9 cellular contexts compared by ENCODE assay signal in the genomic region with DNA sequence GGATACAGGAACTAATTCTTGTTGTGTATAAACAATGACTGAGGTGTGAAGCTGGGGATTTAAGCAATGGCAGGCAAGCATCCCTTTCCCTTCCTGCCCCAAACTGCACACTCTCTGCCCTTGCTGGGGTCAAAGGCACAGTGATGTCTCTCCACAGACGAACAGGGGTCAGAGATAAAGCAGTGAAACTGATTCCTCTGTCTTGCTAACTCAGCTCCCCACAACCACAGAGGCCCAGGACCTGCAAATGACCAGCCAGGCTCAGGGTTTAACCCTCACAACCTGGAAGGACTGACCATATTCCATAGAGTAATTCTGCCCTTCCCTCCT.
DNase-seq lines count a peak whose midpoint lies in the region; ATAC-seq, FAIRE-seq and TF ChIP-seq lines count a peak whose summit lies in the region.
"Had no signal": no experiment of that assay in that cellular context is flagged by ENCODE, and none has a peak within 500 bp of the region (broad histone marks: within the 10 kb centered on the region; RNA-seq: fewer than 3 reads in every experiment).

No MANE protein-coding gene starts in this region.

- H3K27me3 ChIP-seq in spleen (replicated peaks in 1 of 7): no peaks in the 10 kb centered on the region

- no peaks in the 10 kb centered on the region for H3K27me3 Mint-ChIP-seq in activated CD4-positive, alpha-beta T cell treated with anti-CD3 and anti-CD28 coated beads for 36 hours
- no peaks in the 10 kb centered on the region for H3K27me3 Mint-ChIP-seq in activated T-helper 17 cell treated with anti-CD3 and anti-CD28 coated beads, Interleukin-2, amount 50 U/mL, for 72 hours

- intact Hi-C loops in activated CD4-positive, alpha-beta T cell treated with anti-CD3 and anti-CD28 coated beads for 36 hours (cut with DNase I, micrococcal nuclease): loop anchor here (2.0 to 5.0 kb wide), 2 partner anchors 38 to 47 kb away; no protein-coding TSS in a partner anchor
- intact Hi-C loops in spleen (cut with DNase I; ENCODE audit: low total_unique reads): no loop called here

- peaks cover 0 to 36% (median 0%) of the 10 kb centered on the region in 6 donors for H3K36me3 ChIP-seq in spleen

- DNase-seq in activated CD4-positive, alpha-beta T cell treated with anti-CD3 and anti-CD28 coated beads for 36 hours: no peak
- no peak for DNase-seq in activated CD4-positive, alpha-beta T cell treated with anti-CD3 and anti-CD28 coated beads for 48 hours
- DNase-seq in spleen (peak; percentile 48), GM12891 (ENCODE audit: insufficient read length, low spot score) (no peak), SW480 (ENCODE audit: low spot score) (no peak)
- DNase-seq: 8988T had no signal

- POLR2A ChIA-PET in activated CD4-positive, alpha-beta T cell treated with anti-CD3 and anti-CD28 coated beads for 36 hours (lab: Charles Lee): interaction anchor here (0.6 to 3.1 kb wide), 14 partner anchors 9 to 70 kb away, joined by 3 to 18 read pairs (median 6); no protein-coding TSS in a partner anchor

- H3K4me3 ChIP-seq in spleen: peak overlapping the region in 3 of 8 donors; percentile 6 to 51 (median 12)

- H3K36me3 Mint-ChIP-seq in activated CD4-positive, alpha-beta T cell treated with anti-CD3 and anti-CD28 coated beads for 36 hours (ENCODE audit: low read depth): peaks cover 14% of the 10 kb centered on the region
- peaks cover 65% of the 10 kb centered on the region for H3K36me3 Mint-ChIP-seq in activated T-helper 17 cell treated with anti-CD3 and anti-CD28 coated beads, Interleukin-2, amount 50 U/mL, for 72 hours (ENCODE audit: low read depth)

- H3K9me3 Mint-ChIP-seq in activated CD4-positive, alpha-beta T cell treated with anti-CD3 and anti-CD28 coated beads for 36 hours (ENCODE audit: low read depth): no peaks in the 10 kb centered on the region
- H3K9me3 Mint-ChIP-seq in activated T-helper 17 cell treated with anti-CD3 and anti-CD28 coated beads, Interleukin-2, amount 50 U/mL, for 72 hours: no peaks in the 10 kb centered on the region

- H3K4me1 Mint-ChIP-seq in activated CD4-positive, alpha-beta T cell treated with anti-CD3 and anti-CD28 coated beads for 36 hours: peaks cover 91% of the 10 kb centered on the region
- peaks cover 70% of the 10 kb centered on the region for H3K4me1 Mint-ChIP-seq in activated T-helper 17 cell treated with anti-CD3 and anti-CD28 coated beads, Interleukin-2, amount 50 U/mL, for 72 hours

- peak overlapping the region in 7 of 8 donors; percentile 36 to 85 (median 71) for H3K27ac ChIP-seq in spleen

- TF ChIP-seq POLR2A in spleen (IDR thresholded peaks at IDR 0.05) (no peak), GM12891 (IDR thresholded peaks at IDR 0.05; ENCODE audit: low read depth, low read length) (no peak)

- no peak for TF ChIP-seq CTCF in spleen (IDR thresholded peaks at IDR 0.05 in 8 of 11, conservative IDR thresholded peaks at IDR 0.05 in 3 of 11)

- CTCF ChIA-PET in activated CD4-positive, alpha-beta T cell treated with anti-CD3 and anti-CD28 coated beads for 36 hours (lab: Charles Lee): interaction anchor here (0.6 to 3.4 kb wide), 16 partner anchors 10 to 101 kb away, joined by 3 to 29 read pairs (median 5); no protein-coding TSS in a partner anchor

- peak; percentile 1 for ATAC-seq in activated CD4-positive, alpha-beta T cell treated with anti-CD3 and anti-CD28 coated beads for 36 hours
- ATAC-seq in HG03039 (IDR thresholded peaks at IDR 0.05; ENCODE audit: unreplicated experiment) (peak; percentile 5), GM19455 (IDR thresholded peaks at IDR 0.05; ENCODE audit: unreplicated experiment) (no peak)
- peak; percentile 1 for ATAC-seq in activated T-helper 17 cell treated with anti-CD3 and anti-CD28 coated beads, Interleukin-2, amount 50 U/mL, for 72 hours (replicated peaks)

- H3K9me3 ChIP-seq in spleen: peaks cover 0 to 3% (median 0%) of the 10 kb centered on the region in 8 donors

- 35 to 76% (median 57%) methylated on average over 1 of the region's 1 CpG for WGBS in spleen, 5 donors

- peaks cover 36 to 95% (median 84%) of the 10 kb centered on the region in 6 donors for H3K4me1 ChIP-seq in spleen

- H3K27ac Mint-ChIP-seq in activated CD4-positive, alpha-beta T cell treated with anti-CD3 and anti-CD28 coated beads for 36 hours: peak overlapping the region; percentile 92
- peak overlapping the region; percentile 96 for H3K27ac Mint-ChIP-seq in activated T-helper 17 cell treated with anti-CD3 and anti-CD28 coated beads, Interleukin-2, amount 50 U/mL, for 72 hours

- FAIRE-seq in GM12891 (lab: Jason Lieb, UNC): no peak

- peak overlapping the region; percentile 65 for H3K4me3 Mint-ChIP-seq in activated CD4-positive, alpha-beta T cell treated with anti-CD3 and anti-CD28 coated beads for 36 hours
- H3K4me3 Mint-ChIP-seq in activated T-helper 17 cell treated with anti-CD3 and anti-CD28 coated beads, Interleukin-2, amount 50 U/mL, for 72 hours: peak overlapping the region; percentile 89

TF ChIP-seq in GM12891, 5 proteins besides CTCF, POLR2A, EP300 and RAD21:
- TF ChIP-seq POLR2AphosphoS5 (IDR thresholded peaks at IDR 0.05; ENCODE audit: low read depth, low read length): no peak
- TF ChIP-seq TAF1 (IDR thresholded peaks at IDR 0.05; ENCODE audit: low read depth, low read length): no peak
- no peak for TF ChIP-seq SPI1 (IDR thresholded peaks at IDR 0.05; ENCODE audit: low read depth, low read length)
- TF ChIP-seq PAX5 (IDR thresholded peaks at IDR 0.05; ENCODE audit: insufficient read depth, low read length, severe bottlenecking): no peak
- no peak for TF ChIP-seq POU2F2 (IDR thresholded peaks at IDR 0.05; ENCODE audit: low read depth, low read length)
TF ChIP-seq in GM12891: peak in this region for 0.
